13 cellular contexts compared by ENCODE assay signal in the genomic region with DNA sequence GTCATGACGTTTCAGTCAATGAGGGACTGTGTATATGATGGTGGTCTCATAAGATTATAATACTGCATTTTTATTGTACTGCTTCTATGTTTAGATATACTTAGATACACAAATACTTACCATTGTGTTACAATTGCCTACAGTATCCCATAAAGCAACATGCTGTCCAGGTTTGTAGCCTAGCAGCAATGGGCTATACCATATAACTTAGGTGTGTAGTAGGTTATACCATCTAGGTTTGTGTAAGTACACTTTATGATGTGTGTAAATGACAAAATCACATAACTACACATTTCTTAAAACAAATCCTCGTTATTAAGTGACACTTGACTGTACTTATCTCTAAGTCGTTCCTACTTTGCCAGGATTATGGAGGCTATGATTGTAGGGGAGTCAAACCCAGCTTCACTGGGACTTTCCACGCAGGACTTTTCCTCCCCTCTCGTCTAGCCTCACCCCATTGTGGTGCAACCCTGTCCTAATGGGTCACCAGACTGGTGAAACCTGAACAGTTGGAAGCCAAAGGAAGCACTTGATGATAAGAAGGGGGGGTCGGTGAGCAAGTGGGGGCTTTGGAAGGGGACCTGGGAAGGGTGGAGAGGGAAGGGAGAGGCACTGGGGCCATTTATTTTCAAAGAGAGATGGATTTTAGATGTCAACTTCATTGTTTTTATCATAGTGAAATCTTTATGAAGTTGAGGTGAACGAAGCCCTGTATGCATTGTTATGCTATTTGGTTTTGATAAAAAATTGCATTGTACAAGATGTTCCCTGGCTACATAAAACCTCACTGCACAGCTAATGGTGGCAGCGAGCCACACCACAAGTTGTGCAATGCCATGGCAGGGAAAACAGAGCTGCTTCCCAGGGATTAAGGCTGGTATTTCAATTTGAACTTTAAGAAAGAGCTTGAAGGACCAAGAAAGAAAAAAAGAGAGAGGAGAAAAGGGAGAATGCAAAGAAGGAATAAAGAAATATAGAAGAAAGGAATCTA.
DNase-seq lines count a peak whose midpoint lies in the region; ATAC-seq, FAIRE-seq and TF ChIP-seq lines count a peak whose summit lies in the region.
"Had no signal": no experiment of that assay in that cellular context is flagged by ENCODE, and none has a peak within 500 bp of the region (broad histone marks: within the 10 kb centered on the region; RNA-seq: fewer than 3 reads in every experiment).

No MANE protein-coding gene starts in this region.

- H4K20me1 ChIP-seq in keratinocyte (ENCODE audit: control insufficient read depth, extremely low read depth, insufficient read depth, low read length) = no peaks in the 10 kb centered on the region

- dilution Hi-C loops in keratinocyte (cut with MboI; ENCODE audit: extremely low pct_ligation_motif_present, low sequenced_read_pairs) = no loop called here

- H3K27ac ChIP-seq in keratinocyte (ENCODE audit: control insufficient read depth, insufficient read depth, low read length) = no peak overlapping the region
- peak overlapping the region; percentile 50 to 67 for H3K27ac ChIP-seq in tibial artery
- H3K27ac ChIP-seq: HL-60 had no signal

- H3K27me3 Mint-ChIP-seq in HFFc6 (ENCODE audit: insufficient read depth) (peaks cover 33% of the 10 kb centered on the region), MCF 10A (ENCODE audit: insufficient read depth, unreplicated experiment) (no peaks in the 10 kb centered on the region)
- H3K27me3 Mint-ChIP-seq in activated CD8-positive, alpha-beta T cell treated with anti-CD3 and anti-CD28 coated beads for 36 hours = peaks cover 21% of the 10 kb centered on the region

- peak; percentile 54 for DNase-seq in HFFc6
- peak; percentile 96 for DNase-seq in MCF 10A (ENCODE audit: unreplicated experiment)
- DNase-seq in keratinocyte (ENCODE audit: low read depth, low spot score) = no peak
- DNase-seq in tibial artery = peak; percentile 91 to 92
- no peak for DNase-seq in activated T-cell treated with anti-CD3 and anti-CD28 coated beads, Interleukin-2, amount 50 U/mL, for 48 hours
- DNase-seq in NK-92 treated with Interleukin-12 subunit alpha and Interleukin-12 subunit beta, amount 100 ng/mL, for 24 hours (lab: John Stamatoyannopoulos, UW) = no peak
- DNase-seq in activated CD8-positive, alpha-beta T cell treated with anti-CD3 and anti-CD28 coated beads for 36 hours = no peak
- DNase-seq: GDM1, NCI-H446 had no signal

- CTCF ChIA-PET in MCF 10A (lab: Yijun Ruan, JAX) = interaction anchor here (0.6 to 2.1 kb wide), 5 partner anchors 90 to 164 kb away, joined by 3 to 7 read pairs (median 3); no protein-coding TSS in a partner anchor
- CTCF ChIA-PET in activated CD8-positive, alpha-beta T cell treated with anti-CD3 and anti-CD28 coated beads for 36 hours (lab: Charles Lee) = no interaction called here

- H3K4me1 Mint-ChIP-seq in HFFc6 (ENCODE audit: low read depth) = peaks cover 10% of the 10 kb centered on the region
- peaks cover 46% of the 10 kb centered on the region for H3K4me1 Mint-ChIP-seq in MCF 10A (ENCODE audit: insufficient read depth, unreplicated experiment)
- no peaks in the 10 kb centered on the region for H3K4me1 Mint-ChIP-seq in activated CD8-positive, alpha-beta T cell treated with anti-CD3 and anti-CD28 coated beads for 36 hours (ENCODE audit: low read depth)

- ATAC-seq in GM21381 (IDR thresholded peaks at IDR 0.05; ENCODE audit: unreplicated experiment) = no peak
- ATAC-seq in activated CD8-positive, alpha-beta T cell treated with anti-CD3 and anti-CD28 coated beads for 36 hours = no peak

- H3K4me1 ChIP-seq in keratinocyte (ENCODE audit: control insufficient read depth, extremely low read depth, insufficient read depth, low read length) (peaks cover 6% of the 10 kb centered on the region), tibial artery (peaks cover 0 to 24% (median 14%) of the 10 kb centered on the region in 4 donors)

- H3K36me3 Mint-ChIP-seq in HFFc6 (ENCODE audit: low read depth) (no peaks in the 10 kb centered on the region), MCF 10A (ENCODE audit: insufficient read depth, unreplicated experiment) (no peaks in the 10 kb centered on the region)
- no peaks in the 10 kb centered on the region for H3K36me3 Mint-ChIP-seq in activated CD8-positive, alpha-beta T cell treated with anti-CD3 and anti-CD28 coated beads for 36 hours (ENCODE audit: low read depth)
- H3K36me3 Mint-ChIP-seq: activated naive CD8-positive, alpha-beta T cell had no signal

- H3K9ac ChIP-seq in keratinocyte (ENCODE audit: control insufficient read depth, extremely low read depth, insufficient read depth, low read length) = no peak overlapping the region

- no peaks in the 10 kb centered on the region for H3K79me2 ChIP-seq in keratinocyte (ENCODE audit: control insufficient read depth, insufficient read depth, low read length)

- no peaks in the 10 kb centered on the region for H3K36me3 ChIP-seq in keratinocyte (ENCODE audit: control insufficient read depth in 2 of 2, extremely low read depth in 1 of 2, insufficient read depth in 2 of 2, low read length in 2 of 2)
- H3K36me3 ChIP-seq in tibial artery = no peaks in the 10 kb centered on the region

- H3K4me2 ChIP-seq in keratinocyte (ENCODE audit: control insufficient read depth, extremely low read depth, insufficient read depth, low read depth, low read length) = peak overlapping the region; percentile 3

- H2AFZ ChIP-seq in keratinocyte (ENCODE audit: control insufficient read depth, low read length) = no peak overlapping the region

- H3K9me3 ChIP-seq in keratinocyte (ENCODE audit: control insufficient read depth, low read depth, low read length) (no peaks in the 10 kb centered on the region), tibial artery (no peaks in the 10 kb centered on the region)

- TSS peak; percentile 78 for BruUV-seq in MCF 10A (replicated peaks; lab: Mats Ljungman, UMichigan)

- H3K4me3 ChIP-seq in keratinocyte (ENCODE audit: control insufficient read depth in 2 of 3, extremely low read depth in 1 of 3, insufficient read depth in 2 of 3, low read depth in 1 of 3, low read length in 3 of 3) (no peak overlapping the region), tibial artery (no peak overlapping the region)

- no peak for TF ChIP-seq CTCF in HFFc6 (IDR thresholded peaks at IDR 0.05)
- no peak for TF ChIP-seq CTCF in MCF 10A (IDR thresholded peaks at IDR 0.05; ENCODE audit: unreplicated experiment)
- TF ChIP-seq CTCF in keratinocyte (optimal IDR thresholded peaks at IDR 0.05 in 1 of 3, IDR thresholded peaks at IDR 0.05 in 1 of 3, conservative IDR thresholded peaks at IDR 0.05 in 1 of 3; ENCODE audit: extremely low read depth in 1 of 3, insufficient read depth in 2 of 3, low read length in 3 of 3) = no peak
- no peak for TF ChIP-seq CTCF in tibial artery (IDR thresholded peaks at IDR 0.05)
- TF ChIP-seq CTCF in activated CD8-positive, alpha-beta T cell treated with anti-CD3 and anti-CD28 coated beads for 36 hours (IDR thresholded peaks at IDR 0.05) = no peak

- no peaks in the 10 kb centered on the region for H3K9me1 ChIP-seq in keratinocyte (ENCODE audit: control insufficient read depth, extremely low read depth, insufficient read depth, low read length)

- no peaks in the 10 kb centered on the region for H3K27me3 ChIP-seq in keratinocyte (ENCODE audit: control insufficient read depth, extremely low read depth, insufficient read depth, low read length)
- H3K27me3 ChIP-seq in tibial artery = no peaks in the 10 kb centered on the region

- peak; percentile 78 for FAIRE-seq in keratinocyte (lab: Jason Lieb, UNC)
- FAIRE-seq: TTC549 had no signal

- POLR2A ChIA-PET in MCF 10A (lab: Yijun Ruan, JAX) = interaction anchor here (0.5 to 3.1 kb wide), 26 partner anchors 8 to 610 kb away, joined by 3 to 41 read pairs (median 4); no protein-coding TSS in a partner anchor
- POLR2A ChIA-PET in activated CD8-positive, alpha-beta T cell treated with anti-CD3 and anti-CD28 coated beads for 36 hours (lab: Charles Lee) = no interaction called here

- no peaks in the 10 kb centered on the region for H3K9me3 Mint-ChIP-seq in HFFc6
- no peaks in the 10 kb centered on the region for H3K9me3 Mint-ChIP-seq in MCF 10A (ENCODE audit: unreplicated experiment)
- H3K9me3 Mint-ChIP-seq in activated CD8-positive, alpha-beta T cell treated with anti-CD3 and anti-CD28 coated beads for 36 hours = no peaks in the 10 kb centered on the region

- H3K27ac Mint-ChIP-seq in HFFc6 (no peak overlapping the region), MCF 10A (ENCODE audit: low read depth, unreplicated experiment) (peak overlapping the region; percentile 90)
- H3K27ac Mint-ChIP-seq in activated CD8-positive, alpha-beta T cell treated with anti-CD3 and anti-CD28 coated beads for 36 hours = no peak overlapping the region
- H3K27ac Mint-ChIP-seq: activated naive CD8-positive, alpha-beta T cell had no signal

- peak overlapping the region; percentile 18; the same call in 1 of the 2 replicates for H3K4me3 Mint-ChIP-seq in HFFc6
- H3K4me3 Mint-ChIP-seq in MCF 10A (ENCODE audit: unreplicated experiment) = peak overlapping the region; percentile 66
- H3K4me3 Mint-ChIP-seq in activated CD8-positive, alpha-beta T cell treated with anti-CD3 and anti-CD28 coated beads for 36 hours = no peak overlapping the region
- H3K4me3 Mint-ChIP-seq: activated naive CD8-positive, alpha-beta T cell had no signal

- intact Hi-C loops in MCF 10A (cut with micrococcal nuclease) = loop anchor here (5.0 to 10.0 kb wide), 2 partner anchors 65 to 163 kb away; no protein-coding TSS in a partner anchor
- intact Hi-C loops in tibial artery (cut with DNase I; ENCODE audit: low total_unique reads) = no loop called here
- intact Hi-C loops in activated CD8-positive, alpha-beta T cell treated with anti-CD3 and anti-CD28 coated beads for 36 hours (cut with micrococcal nuclease) = no loop called here

Comparison
In these comparisons a context has a peak if more than half of its experiments do, and no peak if none do; other contexts are left out.
1. DNase-seq: peak in HFFc6 (single experiment), MCF 10A (single experiment) and tibial artery (2 of 2); none in keratinocyte (single experiment), activated T-cell treated with anti-CD3 and anti-CD28 coated beads, Interleukin-2, amount 50 U/mL, for 48 hours (0 of 2), NK-92 treated with Interleukin-12 subunit alpha and Interleukin-12 subunit beta, amount 100 ng/mL, for 24 hours (single experiment) and activated CD8-positive, alpha-beta T cell treated with anti-CD3 and anti-CD28 coated beads for 36 hours (single experiment).